2 cellular contexts compared by ENCODE assay signal in the genomic region with DNA sequence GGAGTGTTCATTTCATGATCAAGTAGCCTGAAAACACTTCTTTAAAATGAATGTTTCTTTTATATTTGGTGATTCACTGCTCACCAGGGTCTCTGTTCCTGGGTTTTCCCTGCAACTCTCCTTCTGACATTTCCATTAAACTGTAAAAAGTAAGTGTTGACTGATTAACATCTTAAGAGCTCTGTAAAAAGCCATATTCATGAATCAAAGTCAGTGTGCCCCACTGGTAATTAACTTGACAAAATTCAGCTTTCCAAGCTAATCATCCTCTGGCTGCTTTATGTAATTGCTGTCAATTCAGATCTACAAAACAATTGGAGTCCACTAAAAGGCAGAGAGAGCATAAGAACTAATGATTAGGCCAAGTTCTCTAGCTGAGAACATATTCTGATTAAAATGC.
TF ChIP-seq lines count a peak whose summit lies in the region.

No MANE protein-coding gene starts in this region.

TF ChIP-seq in HEK293, 187 proteins besides CTCF, POLR2A, EP300 and RAD21 (continued from another document and continues in another):
- TF ChIP-seq, protein P1, sequence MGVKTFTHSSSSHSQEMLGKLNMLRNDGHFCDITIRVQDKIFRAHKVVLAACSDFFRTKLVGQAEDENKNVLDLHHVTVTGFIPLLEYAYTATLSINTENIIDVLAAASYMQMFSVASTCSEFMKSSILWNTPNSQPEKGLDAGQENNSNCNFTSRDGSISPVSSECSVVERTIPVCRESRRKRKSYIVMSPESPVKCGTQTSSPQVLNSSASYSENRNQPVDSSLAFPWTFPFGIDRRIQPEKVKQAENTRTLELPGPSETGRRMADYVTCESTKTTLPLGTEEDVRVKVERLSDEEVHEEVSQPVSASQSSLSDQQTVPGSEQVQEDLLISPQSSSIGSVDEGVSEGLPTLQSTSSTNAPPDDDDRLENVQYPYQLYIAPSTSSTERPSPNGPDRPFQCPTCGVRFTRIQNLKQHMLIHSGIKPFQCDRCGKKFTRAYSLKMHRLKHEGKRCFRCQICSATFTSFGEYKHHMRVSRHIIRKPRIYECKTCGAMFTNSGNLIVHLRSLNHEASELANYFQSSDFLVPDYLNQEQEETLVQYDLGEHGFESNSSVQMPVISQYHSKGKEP (tag by site-specific recombination; IDR thresholded peaks at IDR 0.05), result peak; percentile 64; the same call in 1 of the 2 replicates
- TF ChIP-seq ZBTB8A (tag by site-specific recombination; IDR thresholded peaks at IDR 0.05), result peak; percentile 16; the same call in 1 of the 2 replicates
- TF ChIP-seq, protein P2, sequence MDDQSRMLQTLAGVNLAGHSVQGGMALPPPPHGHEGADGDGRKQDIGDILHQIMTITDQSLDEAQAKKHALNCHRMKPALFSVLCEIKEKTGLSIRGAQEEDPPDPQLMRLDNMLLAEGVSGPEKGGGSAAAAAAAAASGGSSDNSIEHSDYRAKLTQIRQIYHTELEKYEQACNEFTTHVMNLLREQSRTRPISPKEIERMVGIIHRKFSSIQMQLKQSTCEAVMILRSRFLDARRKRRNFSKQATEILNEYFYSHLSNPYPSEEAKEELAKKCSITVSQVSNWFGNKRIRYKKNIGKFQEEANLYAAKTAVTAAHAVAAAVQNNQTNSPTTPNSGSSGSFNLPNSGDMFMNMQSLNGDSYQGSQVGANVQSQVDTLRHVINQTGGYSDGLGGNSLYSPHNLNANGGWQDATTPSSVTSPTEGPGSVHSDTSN (CRISPR knock-in tag; IDR thresholded peaks at IDR 0.05), result no peak
- TF ChIP-seq, protein P3, sequence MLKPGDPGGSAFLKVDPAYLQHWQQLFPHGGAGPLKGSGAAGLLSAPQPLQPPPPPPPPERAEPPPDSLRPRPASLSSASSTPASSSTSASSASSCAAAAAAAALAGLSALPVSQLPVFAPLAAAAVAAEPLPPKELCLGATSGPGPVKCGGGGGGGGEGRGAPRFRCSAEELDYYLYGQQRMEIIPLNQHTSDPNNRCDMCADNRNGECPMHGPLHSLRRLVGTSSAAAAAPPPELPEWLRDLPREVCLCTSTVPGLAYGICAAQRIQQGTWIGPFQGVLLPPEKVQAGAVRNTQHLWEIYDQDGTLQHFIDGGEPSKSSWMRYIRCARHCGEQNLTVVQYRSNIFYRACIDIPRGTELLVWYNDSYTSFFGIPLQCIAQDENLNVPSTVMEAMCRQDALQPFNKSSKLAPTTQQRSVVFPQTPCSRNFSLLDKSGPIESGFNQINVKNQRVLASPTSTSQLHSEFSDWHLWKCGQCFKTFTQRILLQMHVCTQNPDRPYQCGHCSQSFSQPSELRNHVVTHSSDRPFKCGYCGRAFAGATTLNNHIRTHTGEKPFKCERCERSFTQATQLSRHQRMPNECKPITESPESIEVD (tag by site-specific recombination; IDR thresholded peaks at IDR 0.05), result peak; percentile 91
- no peak for TF ChIP-seq ZNF112 (tag by site-specific recombination; IDR thresholded peaks at IDR 0.05)
- TF ChIP-seq ZEB2 (tag by site-specific recombination; IDR thresholded peaks at IDR 0.05), result peak; percentile 47; the same call in 1 of the 2 replicates
- no peak for TF ChIP-seq ZBTB17 (tag by site-specific recombination; IDR thresholded peaks at IDR 0.05)
- TF ChIP-seq ZNF596 (tag by site-specific recombination; IDR thresholded peaks at IDR 0.05), result peak; percentile 13; the same call in 1 of the 2 replicates
- TF ChIP-seq, protein P4, sequence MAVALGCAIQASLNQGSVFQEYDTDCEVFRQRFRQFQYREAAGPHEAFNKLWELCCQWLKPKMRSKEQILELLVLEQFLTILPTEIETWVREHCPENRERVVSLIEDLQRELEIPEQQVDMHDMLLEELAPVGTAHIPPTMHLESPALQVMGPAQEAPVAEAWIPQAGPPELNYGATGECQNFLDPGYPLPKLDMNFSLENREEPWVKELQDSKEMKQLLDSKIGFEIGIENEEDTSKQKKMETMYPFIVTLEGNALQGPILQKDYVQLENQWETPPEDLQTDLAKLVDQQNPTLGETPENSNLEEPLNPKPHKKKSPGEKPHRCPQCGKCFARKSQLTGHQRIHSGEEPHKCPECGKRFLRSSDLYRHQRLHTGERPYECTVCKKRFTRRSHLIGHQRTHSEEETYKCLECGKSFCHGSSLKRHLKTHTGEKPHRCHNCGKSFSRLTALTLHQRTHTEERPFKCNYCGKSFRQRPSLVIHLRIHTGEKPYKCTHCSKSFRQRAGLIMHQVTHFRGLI (tag by site-specific recombination; IDR thresholded peaks at IDR 0.05), result no peak
- 0 out of 2 replicates have a peak, but pooled peaks have one; percentile 11 for TF ChIP-seq GLI2 (tag by site-specific recombination; IDR thresholded peaks at IDR 0.05; ENCODE audit: borderline replicate concordance, low read depth)
- no peak for TF ChIP-seq ZNF426 (tag by site-specific recombination; IDR thresholded peaks at IDR 0.05)
- peak; percentile 30 for TF ChIP-seq SP7 (tag by site-specific recombination; IDR thresholded peaks at IDR 0.05)
- TF ChIP-seq FEZF1 (tag by site-specific recombination; IDR thresholded peaks at IDR 0.05), result peak; percentile 83
- TF ChIP-seq WT1 (tag by site-specific recombination; IDR thresholded peaks at IDR 0.05), result peak; percentile 71
- TF ChIP-seq, protein P5, sequence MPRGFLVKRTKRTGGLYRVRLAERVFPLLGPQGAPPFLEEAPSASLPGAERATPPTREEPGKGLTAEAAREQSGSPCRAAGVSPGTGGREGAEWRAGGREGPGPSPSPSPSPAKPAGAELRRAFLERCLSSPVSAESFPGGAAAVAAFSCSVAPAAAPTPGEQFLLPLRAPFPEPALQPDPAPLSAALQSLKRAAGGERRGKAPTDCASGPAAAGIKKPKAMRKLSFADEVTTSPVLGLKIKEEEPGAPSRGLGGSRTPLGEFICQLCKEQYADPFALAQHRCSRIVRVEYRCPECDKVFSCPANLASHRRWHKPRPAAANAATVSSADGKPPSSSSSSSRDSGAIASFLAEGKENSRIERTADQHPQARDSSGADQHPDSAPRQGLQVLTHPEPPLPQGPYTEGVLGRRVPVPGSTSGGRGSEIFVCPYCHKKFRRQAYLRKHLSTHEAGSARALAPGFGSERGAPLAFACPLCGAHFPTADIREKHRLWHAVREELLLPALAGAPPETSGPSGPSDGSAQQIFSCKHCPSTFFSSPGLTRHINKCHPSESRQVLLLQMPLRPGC (tag by site-specific recombination; IDR thresholded peaks at IDR 0.05), result 0 out of 2 replicates have a peak, but pooled peaks have one; percentile 36
- TF ChIP-seq IKZF3 (tag by site-specific recombination; IDR thresholded peaks at IDR 0.05), result peak; percentile 48; the same call in 1 of the 2 replicates
- no peak for TF ChIP-seq ZNF416 (tag by site-specific recombination; IDR thresholded peaks at IDR 0.05)
- 0 out of 2 replicates have a peak, but pooled peaks have one; percentile 54 for TF ChIP-seq SCRT1 (tag by site-specific recombination; IDR thresholded peaks at IDR 0.05; ENCODE audit: borderline replicate concordance)

TF ChIP-seq in SK-N-SH, 30 proteins besides CTCF, POLR2A, EP300 and RAD21 (continued from another document):
- TF ChIP-seq, protein P2 (IDR thresholded peaks at IDR 0.05), result peak; percentile 40
- TF ChIP-seq, protein P6, sequence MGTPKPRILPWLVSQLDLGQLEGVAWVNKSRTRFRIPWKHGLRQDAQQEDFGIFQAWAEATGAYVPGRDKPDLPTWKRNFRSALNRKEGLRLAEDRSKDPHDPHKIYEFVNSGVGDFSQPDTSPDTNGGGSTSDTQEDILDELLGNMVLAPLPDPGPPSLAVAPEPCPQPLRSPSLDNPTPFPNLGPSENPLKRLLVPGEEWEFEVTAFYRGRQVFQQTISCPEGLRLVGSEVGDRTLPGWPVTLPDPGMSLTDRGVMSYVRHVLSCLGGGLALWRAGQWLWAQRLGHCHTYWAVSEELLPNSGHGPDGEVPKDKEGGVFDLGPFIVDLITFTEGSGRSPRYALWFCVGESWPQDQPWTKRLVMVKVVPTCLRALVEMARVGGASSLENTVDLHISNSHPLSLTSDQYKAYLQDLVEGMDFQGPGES (IDR thresholded peaks at IDR 0.05; ENCODE audit: low read depth, low read length), result no peak
- TF ChIP-seq TAF1 (IDR thresholded peaks at IDR 0.05; ENCODE audit: borderline replicate concordance, low read depth, low read length), result no peak
- no peak for TF ChIP-seq MEF2A (IDR thresholded peaks at IDR 0.05; ENCODE audit: borderline replicate concordance, low read depth)
- no peak for TF ChIP-seq RXRA (IDR thresholded peaks at IDR 0.05; ENCODE audit: borderline replicate concordance, low read depth)
- TF ChIP-seq FOSL2 (IDR thresholded peaks at IDR 0.05; ENCODE audit: borderline replicate concordance, low read depth), result no peak
- no peak for TF ChIP-seq GABPA (IDR thresholded peaks at IDR 0.05; ENCODE audit: low read depth)
- peak; percentile 46; the same call in 1 of the 2 replicates for TF ChIP-seq POLR2AphosphoS5 (IDR thresholded peaks at IDR 0.05; ENCODE audit: low read depth, low read length)
- peak; percentile 54 for TF ChIP-seq TCF12 (IDR thresholded peaks at IDR 0.05)
